Comparison of ENCODE assay signal across 19 cellular contexts in genomic region chrX:149370097-149370496, GRCh38.
DNase-seq lines count a peak whose midpoint lies in the region; FAIRE-seq and TF ChIP-seq lines count a peak whose summit lies in the region.
"Had no signal": no experiment of that assay in that cellular context is flagged by ENCODE, and none has a peak within 500 bp of the region (broad histone marks: within the 10 kb centered on the region; RNA-seq: fewer than 3 reads in every experiment).

No MANE protein-coding gene starts in this region.

- H3K27me3 ChIP-seq in astrocyte (ENCODE audit: insufficient read depth, low read length) (no peaks in the 10 kb centered on the region), mesenchymal stem cell (ENCODE audit: control insufficient read depth in 1 of 2, insufficient read depth in 1 of 2, low read length in 2 of 2) (no peaks in the 10 kb centered on the region)

- H2BK12ac ChIP-seq in mesenchymal stem cell (ENCODE audit: low read length in 2 of 2): no peak overlapping the region

- H3K4me1 Mint-ChIP-seq in astrocyte (ENCODE audit: low read depth, unreplicated experiment) (peaks cover 48% of the 10 kb centered on the region), nephron progenitor cell (peaks cover 6% of the 10 kb centered on the region)
- H3K4me1 Mint-ChIP-seq: CD8-positive, alpha-beta memory T cell; IgD-negative memory B cell had no signal

- H3K4ac ChIP-seq in mesenchymal stem cell (ENCODE audit: low read depth in 1 of 2, low read length in 2 of 2): no peak overlapping the region

- TF ChIP-seq CTCF in astrocyte (IDR thresholded peaks at IDR 0.05; ENCODE audit: insufficient read depth, low read depth, low read length) (no peak), nephron progenitor cell (IDR thresholded peaks at IDR 0.05) (no peak)

- H3K4me3 ChIP-seq in astrocyte (ENCODE audit: insufficient read depth, low read depth, low read length): no peak overlapping the region
- no peak overlapping the region for H3K4me3 ChIP-seq in mesenchymal stem cell (ENCODE audit: insufficient read depth in 1 of 2, low read depth in 1 of 2, low read length in 2 of 2)

- H3K36me3 Mint-ChIP-seq in astrocyte (ENCODE audit: low read depth, unreplicated experiment): no peaks in the 10 kb centered on the region
- H3K36me3 Mint-ChIP-seq in nephron progenitor cell (ENCODE audit: low read depth): no peaks in the 10 kb centered on the region
- H3K36me3 Mint-ChIP-seq: CD8-positive, alpha-beta memory T cell; IgD-negative memory B cell had no signal

- H3K9me3 ChIP-seq in astrocyte (ENCODE audit: insufficient read depth, low read depth, low read length): no peaks in the 10 kb centered on the region
- no peaks in the 10 kb centered on the region for H3K9me3 ChIP-seq in mesenchymal stem cell (ENCODE audit: control insufficient read depth, low read length)

- FAIRE-seq in astrocyte (lab: Jason Lieb, UNC) (no peak), GM19239 (lab: Jason Lieb, UNC) (no peak)

- no peak overlapping the region for H3K14ac ChIP-seq in mesenchymal stem cell (ENCODE audit: low read length in 2 of 2)

- WGBS in mesenchymal stem cell: 89% methylated on average over 3 of the region's 6 CpGs

- no peak overlapping the region for H2BK5ac ChIP-seq in mesenchymal stem cell (ENCODE audit: low read depth, low read length, poor library complexity, severe bottlenecking)

- no peak overlapping the region for H2AK5ac ChIP-seq in mesenchymal stem cell (ENCODE audit: low read length, severe bottlenecking)

- DNase-seq in EL: peak; percentile 46
- peak; percentile 74 for DNase-seq in astrocyte (ENCODE audit: low read depth)
- peak; percentile 0 for DNase-seq in mesenchymal stem cell
- DNase-seq in putamen (ENCODE audit: low spot score): no peak
- DNase-seq in nephron progenitor cell: no peak
- no peak for DNase-seq in GM19239 (ENCODE audit: insufficient read length, low spot score)
- no peak for DNase-seq in NOMO-1 treated with DMSO at 0.1 percent for 48 hours (lab: John Stamatoyannopoulos, UW; ENCODE audit: unreplicated experiment)
- DNase-seq: Calu3; CD8-positive, alpha-beta memory T cell; GF-D8; NCI-H1417; NCI-H1694 treated with DMSO at 0.1 percent for 48 hours; NCI-H2081 treated with DMSO at 0.1 percent for 48 hours; NCI-H446; NCI-H526; Right ventricle myocardium superior; SW 1271 had no signal

- no peaks in the 10 kb centered on the region for H3K36me3 ChIP-seq in astrocyte (ENCODE audit: insufficient read depth, low read length)
- H3K36me3 ChIP-seq in mesenchymal stem cell (ENCODE audit: control insufficient read depth in 1 of 2, insufficient read depth in 2 of 2, low read depth in 1 of 2, low read length in 2 of 2): no peaks in the 10 kb centered on the region

- H3K4me2 ChIP-seq in astrocyte (ENCODE audit: low read length): no peak overlapping the region
- no peak overlapping the region for H3K4me2 ChIP-seq in mesenchymal stem cell (ENCODE audit: low read length, poor library complexity, severe bottlenecking)

- no peak overlapping the region for H3K23ac ChIP-seq in mesenchymal stem cell (ENCODE audit: low read length in 2 of 2)

- no peak overlapping the region for H4K91ac ChIP-seq in mesenchymal stem cell (ENCODE audit: low read length)

- H3K79me1 ChIP-seq in mesenchymal stem cell (replicated peaks; ENCODE audit: low read length, poor library complexity, severe bottlenecking): no peaks in the 10 kb centered on the region

- H2BK120ac ChIP-seq in mesenchymal stem cell (ENCODE audit: low read depth, low read length): no peak overlapping the region

- no peak overlapping the region for H2AFZ ChIP-seq in astrocyte (ENCODE audit: low read depth, low read length)
- no peak overlapping the region for H2AFZ ChIP-seq in mesenchymal stem cell (ENCODE audit: low read depth, low read length)

- H4K8ac ChIP-seq in mesenchymal stem cell (ENCODE audit: low read length): no peak overlapping the region

- H3K27me3 Mint-ChIP-seq in astrocyte (ENCODE audit: low read depth, unreplicated experiment): no peaks in the 10 kb centered on the region
- peaks cover 3% of the 10 kb centered on the region for H3K27me3 Mint-ChIP-seq in nephron progenitor cell (ENCODE audit: low read depth, poor library complexity)
- H3K27me3 Mint-ChIP-seq: IgD-negative memory B cell had no signal

- no peak overlapping the region for H3K18ac ChIP-seq in mesenchymal stem cell (ENCODE audit: low read depth in 1 of 2, low read length in 2 of 2)

- H3K4me1 ChIP-seq in astrocyte (ENCODE audit: insufficient read depth, low read length) (peaks cover 9% of the 10 kb centered on the region), mesenchymal stem cell (ENCODE audit: control insufficient read depth, insufficient read depth, low read depth, low read length) (no peaks in the 10 kb centered on the region)

- H2BK15ac ChIP-seq in mesenchymal stem cell (ENCODE audit: low read depth, poor library complexity, severe bottlenecking): no peak overlapping the region

- H3K79me2 ChIP-seq in astrocyte (ENCODE audit: insufficient read depth, low read length): no peaks in the 10 kb centered on the region

- H3K9ac ChIP-seq in astrocyte (ENCODE audit: low read length) (peak overlapping the region; percentile 10), mesenchymal stem cell (ENCODE audit: low read length) (no peak overlapping the region)

- H3K27ac Mint-ChIP-seq in astrocyte (ENCODE audit: unreplicated experiment): peak overlapping the region; percentile 85
- no peak overlapping the region for H3K27ac Mint-ChIP-seq in nephron progenitor cell
- H3K27ac Mint-ChIP-seq: CD8-positive, alpha-beta memory T cell; IgD-negative memory B cell had no signal

- H3K27ac ChIP-seq in astrocyte (ENCODE audit: low read depth, low read length) (no peak overlapping the region), mesenchymal stem cell (ENCODE audit: low read length, poor library complexity, severe bottlenecking) (no peak overlapping the region)
- H3K27ac ChIP-seq: C4-2B had no signal

- peak overlapping the region; percentile 57 for H3K4me3 Mint-ChIP-seq in astrocyte (ENCODE audit: unreplicated experiment)
- H3K4me3 Mint-ChIP-seq in nephron progenitor cell: no peak overlapping the region
- H3K4me3 Mint-ChIP-seq: CD8-positive, alpha-beta memory T cell; IgD-negative memory B cell had no signal

- H3K9me3 Mint-ChIP-seq in astrocyte (ENCODE audit: unreplicated experiment) (no peaks in the 10 kb centered on the region), nephron progenitor cell (peaks cover 52% of the 10 kb centered on the region)
- H3K9me3 Mint-ChIP-seq: CD8-positive, alpha-beta memory T cell; IgD-negative memory B cell had no signal

- H4K20me1 ChIP-seq in astrocyte (ENCODE audit: insufficient read depth, low read length): no peaks in the 10 kb centered on the region

Comparison
In these comparisons a context has a peak if more than half of its experiments do, and no peak if none do; other contexts are left out.
1. DNase-seq: peak in EL (single experiment), astrocyte (single experiment) and mesenchymal stem cell (single experiment); none in putamen (single experiment), nephron progenitor cell (single experiment), GM19239 (single experiment) and NOMO-1 treated with DMSO at 0.1 percent for 48 hours (single experiment).